8 cellular contexts compared by ENCODE assay signal in the genomic region with DNA sequence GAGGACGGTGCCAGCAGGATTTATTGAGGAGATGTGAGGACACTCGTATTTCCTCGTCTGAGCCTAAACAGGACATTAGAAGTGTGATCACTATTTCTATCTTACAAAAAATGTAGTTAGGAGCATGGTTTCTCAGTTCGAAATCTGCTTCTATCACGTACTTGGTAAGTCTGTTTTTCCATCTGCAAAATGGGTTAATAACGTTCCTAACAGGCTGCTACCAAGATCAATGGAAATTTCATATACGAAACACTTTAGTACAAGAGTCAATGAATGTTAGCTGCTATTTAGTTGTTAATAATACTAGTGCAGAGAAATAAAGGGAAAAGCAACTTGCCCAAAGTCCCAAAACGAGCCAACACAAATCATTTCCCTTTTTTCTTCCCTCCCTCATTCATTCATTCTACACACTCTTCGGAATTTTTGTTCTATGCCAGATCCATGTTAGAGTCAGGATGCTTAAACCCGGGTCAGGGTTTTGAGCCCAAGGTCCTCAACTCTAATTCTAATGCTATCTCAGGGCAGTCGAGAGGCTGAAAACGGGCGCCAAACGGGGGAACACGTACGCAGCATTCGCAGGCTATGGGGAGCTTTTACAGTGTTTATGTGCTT. TPM values are rescaled to one million over a fixed set of nuclear protein-coding genes. Genes with fewer than 3 reads are reported as not detected.
A peak's percentile ranks its signal among the peaks of the same experiment; 100 is the strongest.
DNase-seq lines count a peak whose midpoint lies in the region; ATAC-seq, FAIRE-seq and TF ChIP-seq lines count a peak whose summit lies in the region.

No MANE protein-coding gene starts in this region.

- no peaks in the 10 kb centered on the region for H3K9me3 ChIP-seq in left ventricle myocardium inferior (replicated peaks)
- no peaks in the 10 kb centered on the region for H3K9me3 ChIP-seq in breast epithelium
- no peaks in the 10 kb centered on the region for H3K9me3 ChIP-seq in lung (ENCODE audit: control insufficient read depth in 2 of 2, insufficient read depth in 1 of 2, low read length in 1 of 2)
- H3K9me3 ChIP-seq in vagina: no peaks in the 10 kb centered on the region

- DNase-seq in left ventricle myocardium inferior: no peak
- DNase-seq in Right ventricle myocardium superior: no peak
- DNase-seq in breast epithelium (ENCODE audit: low spot score in 2 of 2): no peak
- DNase-seq in lung (ENCODE audit: low spot score): no peak
- no peak for DNase-seq in vagina (ENCODE audit: extremely low spot score in 2 of 2)
- DNase-seq in NCI-H146 (lab: John Stamatoyannopoulos, UW): no peak
- DNase-seq in D721Med (ENCODE audit: insufficient read length, low spot score): no peak
- DNase-seq in epidermal melanocyte (ENCODE audit: insufficient read length, low spot score): no peak

- peak overlapping the region; percentile 90 for H3K27ac ChIP-seq in left ventricle myocardium inferior (replicated peaks)
- peak overlapping the region; percentile 85 to 96 for H3K27ac ChIP-seq in breast epithelium
- peak overlapping the region; percentile 89 to 94 for H3K27ac ChIP-seq in lung (ENCODE audit: low read depth in 1 of 2, low read length in 1 of 2)
- peak overlapping the region; percentile 77 for H3K27ac ChIP-seq in vagina

- no peak for TF ChIP-seq CTCF in left ventricle myocardium inferior (IDR thresholded peaks at IDR 0.05; ENCODE audit: borderline replicate concordance)
- no peak for TF ChIP-seq CTCF in breast epithelium (IDR thresholded peaks at IDR 0.05)
- no peak for TF ChIP-seq CTCF in lung (IDR thresholded peaks at IDR 0.05; ENCODE audit: control extremely low read depth, extremely low read depth)
- TF ChIP-seq CTCF in vagina (IDR thresholded peaks at IDR 0.05): no peak
- TF ChIP-seq CTCF in D721Med (IDR thresholded peaks at IDR 0.05; ENCODE audit: insufficient read depth, missing control alignments): no peak

- ATAC-seq in Right ventricle myocardium superior (ENCODE audit: poor library complexity) (no peak), lung (ENCODE audit: insufficient read depth, low FRiP score) (no peak)

- intact Hi-C loops in left ventricle myocardium inferior (cut with micrococcal nuclease) (no loop called here), Right ventricle myocardium superior (cut with DNase I) (no loop called here), breast epithelium (cut with DNase I; ENCODE audit: low total_unique reads) (no loop called here), vagina (cut with DNase I) (no loop called here)

- no peak for TF ChIP-seq POLR2A in breast epithelium (IDR thresholded peaks at IDR 0.05)
- TF ChIP-seq POLR2A in vagina (IDR thresholded peaks at IDR 0.05): no peak

- peaks cover 28% of the 10 kb centered on the region for H3K36me3 ChIP-seq in left ventricle myocardium inferior
- no peaks in the 10 kb centered on the region for H3K36me3 ChIP-seq in breast epithelium
- H3K36me3 ChIP-seq in lung (ENCODE audit: control insufficient read depth in 2 of 2, insufficient read depth in 2 of 2, low read length in 2 of 2): peaks cover 6 to 13% of the 10 kb centered on the region in 2 donors
- peaks cover 0 to 23% of the 10 kb centered on the region in 2 donors for H3K36me3 ChIP-seq in vagina

- peaks cover 43% of the 10 kb centered on the region for H3K4me1 ChIP-seq in left ventricle myocardium inferior
- peaks cover 0 to 14% of the 10 kb centered on the region in 2 donors for H3K4me1 ChIP-seq in breast epithelium
- peaks cover 2 to 18% of the 10 kb centered on the region in 2 donors for H3K4me1 ChIP-seq in lung (ENCODE audit: control insufficient read depth in 2 of 2, insufficient read depth in 2 of 2, low read length in 2 of 2)
- peaks cover 27% of the 10 kb centered on the region for H3K4me1 ChIP-seq in vagina

- H3K27me3 ChIP-seq in left ventricle myocardium inferior (ENCODE audit: low read depth) (no peaks in the 10 kb centered on the region), breast epithelium (no peaks in the 10 kb centered on the region), lung (ENCODE audit: control insufficient read depth, insufficient read depth) (no peaks in the 10 kb centered on the region), vagina (no peaks in the 10 kb centered on the region)

- FAIRE-seq in D721Med (lab: Jason Lieb, UNC): no peak

- H3K4me3 ChIP-seq in left ventricle myocardium inferior (peak overlapping the region; percentile 89), breast epithelium (peak overlapping the region; percentile 81 to 98 (median 93)), lung (peak overlapping the region; percentile 94), vagina (peak overlapping the region; percentile 75 to 77)

- WGBS in lung, 2 donors: 14 to 19% methylated on average over 17 of the region's 17 CpGs

RNA-seq across cellular contexts. Expression of a gene that starts 0.6 kb away (rescaled TPM):
- total RNA-seq in left ventricle myocardium inferior (19.7 TPM), Right ventricle myocardium superior (18.1 TPM), breast epithelium (10 to 100 TPM; 40.2 to 73.4 (median 66.6) TPM), lung (10 to 100 TPM; 47.5 to 71.7 TPM), vagina (38.1 TPM)
- 10 to 100 TPM; 15.0 to 29.5 TPM for polyA plus RNA-seq in lung

RNA-seq across cellular contexts. Expression of a gene that starts 0.9 kb away (rescaled TPM):
- total RNA-seq in left ventricle myocardium inferior: 12.2 TPM
- 9.7 TPM for total RNA-seq in Right ventricle myocardium superior
- 10 to 100 TPM; 24.6 to 42.9 (median 29.6) TPM for total RNA-seq in breast epithelium
- 10 to 100 TPM; 17.0 to 19.3 TPM for total RNA-seq in lung
- 10 to 100 TPM; 24.2 to 27.7 TPM for polyA plus RNA-seq in lung
- 17.4 TPM for total RNA-seq in vagina

RNA-seq across cellular contexts. Expression of a gene that starts 56.3 kb away (rescaled TPM):
- total RNA-seq in left ventricle myocardium inferior (0.19 TPM), Right ventricle myocardium superior (not detected), breast epithelium (1 to 10 TPM in 1 of 3 donors, under 1 TPM in 1, not detected in 1; 0.16 to 2.0 TPM), lung (not detected), vagina (not detected)
- polyA plus RNA-seq in lung: under 1 TPM in 1 of 2 donors, not detected in 1; 0.03 TPM
